Comparison of ENCODE assay signal across 6 cellular contexts in the genomic region with DNA sequence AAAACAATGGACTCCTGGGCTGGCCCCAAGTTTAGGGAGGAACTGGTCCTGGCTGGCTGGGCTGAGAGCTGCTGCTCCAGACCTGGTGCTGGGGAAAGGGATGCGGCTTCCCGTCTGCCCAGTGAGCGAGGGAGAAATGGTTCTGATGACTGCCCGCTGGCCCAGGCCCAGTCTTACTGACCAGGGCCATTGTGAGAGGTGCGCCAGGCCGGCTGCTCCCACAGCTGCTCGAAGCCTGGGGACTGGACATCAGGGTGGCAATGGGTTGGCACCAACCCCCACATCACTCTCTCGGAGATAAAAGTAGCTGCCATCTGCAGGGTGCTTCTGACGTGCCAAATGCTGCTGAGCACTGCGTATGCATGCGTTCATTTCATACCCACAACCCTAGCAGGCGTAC. TPM values are rescaled to one million over a fixed set of nuclear protein-coding genes. Genes with fewer than 3 reads are reported as not detected.
"Had no signal": no experiment of that assay in that cellular context is flagged by ENCODE, and none has a peak within 500 bp of the region (broad histone marks: within the 10 kb centered on the region; RNA-seq: fewer than 3 reads in every experiment).

No MANE protein-coding gene starts in this region.

- H3K4me2 ChIP-seq: GM23338 had no signal

- DNase-seq: H9, HCEC 1CT, KBM-7 had no signal

- H3K27ac Mint-ChIP-seq: GM23338, H9 had no signal

- H2AFZ ChIP-seq: GM23338 had no signal

- H3K4me3 Mint-ChIP-seq: GM23338, H9, IgD-negative memory B cell had no signal

- ATAC-seq: GM23338, HepG2 had no signal

- H3K4me1 Mint-ChIP-seq: H9 had no signal

- H3K4me3 ChIP-seq: GM23338 had no signal

- H3K9me3 Mint-ChIP-seq: GM23338, H9, IgD-negative memory B cell had no signal

RNA-seq across cellular contexts. Expression of a gene that starts 53.2 kb away (rescaled TPM):
- total RNA-seq: HepG2 had no signal
- polyA plus RNA-seq: HepG2 had no signal
